Comparison of ENCODE assay signal across 8 cellular contexts in genomic region chr2:111946294-111947114, GRCh38. TPM values are rescaled to one million over a fixed set of nuclear protein-coding genes. Genes with fewer than 3 reads are reported as not detected.
DNase-seq lines count a peak whose midpoint lies in the region; ATAC-seq and TF ChIP-seq lines count a peak whose summit lies in the region.

No MANE protein-coding gene starts in this region.

- peaks cover 4 to 5% of the 10 kb centered on the region in 2 donors for H3K36me3 ChIP-seq in lung (ENCODE audit: control insufficient read depth in 2 of 2, insufficient read depth in 2 of 2, low read length in 2 of 2)
- H3K36me3 ChIP-seq in effector memory CD4-positive, alpha-beta T cell (ENCODE audit: control insufficient read depth, insufficient read depth, low read length) = no peaks in the 10 kb centered on the region

- no peaks in the 10 kb centered on the region for H3K9me3 Mint-ChIP-seq in chondrocyte (ENCODE audit: low read depth)

- peak; percentile 76 for ATAC-seq in lung (ENCODE audit: insufficient read depth, low FRiP score)
- ATAC-seq in GM21786 (IDR thresholded peaks at IDR 0.05; ENCODE audit: unreplicated experiment) = no peak

- H3K9me3 ChIP-seq in lung (ENCODE audit: control insufficient read depth in 2 of 2, insufficient read depth in 1 of 2, low read length in 1 of 2) = no peaks in the 10 kb centered on the region
- H3K9me3 ChIP-seq in effector memory CD4-positive, alpha-beta T cell (ENCODE audit: control insufficient read depth, low read length) = no peaks in the 10 kb centered on the region

- peak overlapping the region; percentile 65 for H3K27ac Mint-ChIP-seq in chondrocyte (ENCODE audit: unreplicated experiment)

- peaks cover 5 to 9% of the 10 kb centered on the region in 2 donors for H3K4me1 ChIP-seq in lung (ENCODE audit: control insufficient read depth in 2 of 2, insufficient read depth in 2 of 2, low read length in 2 of 2)
- H3K4me1 ChIP-seq in effector memory CD4-positive, alpha-beta T cell (ENCODE audit: control insufficient read depth, insufficient read depth, low read length, poor library complexity, severe bottlenecking) = no peaks in the 10 kb centered on the region

- H3K4me3 Mint-ChIP-seq in chondrocyte (ENCODE audit: unreplicated experiment) = no peak overlapping the region

- peaks cover 6% of the 10 kb centered on the region for H3K36me3 Mint-ChIP-seq in chondrocyte (ENCODE audit: low read depth)

- peaks cover 18% of the 10 kb centered on the region for H3K4me1 Mint-ChIP-seq in chondrocyte (ENCODE audit: low read depth)

- DNase-seq in AG20443 (ENCODE audit: low spot score) = peak; percentile 68
- DNase-seq in NCI-H2029 treated with DMSO at 0.1 percent for 48 hours (lab: John Stamatoyannopoulos, UW) = peak; percentile 78
- no peak for DNase-seq in chondrocyte (ENCODE audit: low spot score)
- DNase-seq in lung (ENCODE audit: low spot score) = peak; percentile 77
- DNase-seq in effector memory CD4-positive, alpha-beta T cell = no peak
- no peak for DNase-seq in activated CD8-positive, alpha-beta memory T cell treated with anti-CD3 and anti-CD28 coated beads, Interleukin-2, amount 50 U/mL, for 4 hours
- DNase-seq in GM19240 (ENCODE audit: insufficient read length, low spot score) = no peak

- 50 to 63% methylated on average over 9 of the region's 9 CpGs for WGBS in lung, 2 donors

- no peaks in the 10 kb centered on the region for H3K27me3 ChIP-seq in lung (ENCODE audit: control insufficient read depth, insufficient read depth)
- H3K27me3 ChIP-seq in effector memory CD4-positive, alpha-beta T cell (replicated peaks; ENCODE audit: control insufficient read depth, insufficient read depth, low read length, poor library complexity, severe bottlenecking) = no peaks in the 10 kb centered on the region

- peaks cover 2% of the 10 kb centered on the region for H3K27me3 Mint-ChIP-seq in chondrocyte (ENCODE audit: low read depth)

- TF ChIP-seq CTCF in chondrocyte (IDR thresholded peaks at IDR 0.05) (no peak), lung (IDR thresholded peaks at IDR 0.05; ENCODE audit: control extremely low read depth, extremely low read depth) (no peak)

- H3K4me3 ChIP-seq in lung = no peak overlapping the region
- no peak overlapping the region for H3K4me3 ChIP-seq in effector memory CD4-positive, alpha-beta T cell (ENCODE audit: insufficient read depth, low read depth, low read length, poor library complexity, severe bottlenecking)

- H3K27ac ChIP-seq in lung (ENCODE audit: low read depth in 1 of 2, low read length in 1 of 2) = peak overlapping the region in 1 of 2 donors; percentile 19
- H3K27ac ChIP-seq in effector memory CD4-positive, alpha-beta T cell (ENCODE audit: insufficient read depth, low read length, poor library complexity, severe bottlenecking) = no peak overlapping the region

RNA-seq across cellular contexts. Expression of gene MERTK, which starts 48.1 kb away (rescaled TPM):
- total RNA-seq in chondrocyte (3.1 to 6.4 TPM (median 3.2 TPM) in 3 replicates), lung (10 to 100 TPM; 20.2 to 24.7 TPM)
- 10 to 100 TPM in 1 of 2 donors, 1 to 10 TPM in 1; 5.5 to 33.1 TPM for polyA plus RNA-seq in lung

Comparison
In these comparisons a context has a peak if more than half of its experiments do, and no peak if none do; other contexts are left out.
1. DNase-seq: peak in AG20443 (single experiment), NCI-H2029 treated with DMSO at 0.1 percent for 48 hours (single experiment) and lung (single experiment); none in chondrocyte (single experiment), effector memory CD4-positive, alpha-beta T cell (0 of 3), activated CD8-positive, alpha-beta memory T cell treated with anti-CD3 and anti-CD28 coated beads, Interleukin-2, amount 50 U/mL, for 4 hours (single experiment) and GM19240 (single experiment).